ENCODE assay signal across 13 cellular contexts in the genomic region with DNA sequence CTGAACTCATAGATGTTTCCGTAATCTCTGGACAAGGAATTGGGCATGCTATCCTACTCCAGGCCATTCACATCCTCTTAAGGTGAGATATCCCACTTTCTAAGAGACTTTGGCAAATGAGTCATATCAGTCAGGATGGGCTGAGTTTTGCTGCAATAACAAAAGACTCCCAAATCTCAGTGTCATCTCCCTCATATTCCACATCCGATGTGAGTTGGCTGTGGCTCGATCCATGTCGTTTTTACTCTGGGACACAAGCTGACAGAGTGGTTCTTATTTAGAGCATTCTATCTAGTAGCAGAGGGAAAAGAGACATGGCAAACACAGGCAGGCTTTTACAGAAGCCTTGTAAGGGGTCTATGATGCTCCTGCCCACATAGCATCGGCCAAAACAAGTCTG. TPM values are rescaled to one million over a fixed set of nuclear protein-coding genes. Genes with fewer than 3 reads are reported as not detected.
DNase-seq lines count a peak whose midpoint lies in the region; ATAC-seq, FAIRE-seq and TF ChIP-seq lines count a peak whose summit lies in the region.
"Not testable (repeated sequence)": the region's sequence is repeated elsewhere in the genome, so short reads cannot be mapped to it uniquely, and the experiment has no call there.
"Had no signal": no experiment of that assay in that cellular context is flagged by ENCODE, and none has a peak within 500 bp of the region (broad histone marks: within the 10 kb centered on the region; RNA-seq: fewer than 3 reads in every experiment).

No MANE protein-coding gene starts in this region.

- not testable (repeated sequence) for H4K20me1 ChIP-seq in K562 (replicated peaks; ENCODE audit: control insufficient read depth, insufficient read depth, low read length); HepG2 (ENCODE audit: insufficient read depth, low read length)

- not testable (repeated sequence) for H3K79me2 ChIP-seq in K562 (ENCODE audit: control insufficient read depth, insufficient read depth, low read length); HepG2 (ENCODE audit: insufficient read depth, low read length)

- not testable (repeated sequence) for TF ChIP-seq CTCF in K562 (IDR thresholded peaks at IDR 0.05 in 2 of 3, conservative IDR thresholded peaks at IDR 0.05 in 1 of 3; ENCODE audit: insufficient read depth in 2 of 3, low read depth in 1 of 3, low read length in 3 of 3); HepG2 (CRISPR knock-in tag; IDR thresholded peaks at IDR 0.05); neural crest cell (conservative IDR thresholded peaks at IDR 0.05)

- not testable (repeated sequence) for H3K9me3 Mint-ChIP-seq in activated CD4-positive, alpha-beta T cell treated with anti-CD3 and anti-CD28 coated beads, Interleukin-2, amount 10 ng/mL, durations not matched to agents 24 days and 14 days; activated naive CD8-positive, alpha-beta T cell treated with anti-CD3 and anti-CD28 coated beads, Interleukin-2, amount 50 U/mL, for 24 hours; neural crest cell

- H3K36me3 Mint-ChIP-seq in activated CD4-positive, alpha-beta T cell treated with anti-CD3 and anti-CD28 coated beads, Interleukin-2, amount 10 ng/mL, durations not matched to agents 24 days and 14 days (ENCODE audit: low read depth); activated naive CD8-positive, alpha-beta T cell treated with anti-CD3 and anti-CD28 coated beads, Interleukin-2, amount 50 U/mL, for 24 hours (ENCODE audit: low read depth); neural crest cell (ENCODE audit: low read depth): not testable (repeated sequence)

- H3K4me1 ChIP-seq in K562 (replicated peaks in 1 of 2; ENCODE audit: control insufficient read depth in 2 of 2, insufficient read depth in 2 of 2, low read length in 2 of 2); HepG2 (ENCODE audit: insufficient read depth, low read length): not testable (repeated sequence)

- H3K4me3 ChIP-seq in K562; HepG2 (replicated peaks in 1 of 3; ENCODE audit: insufficient read depth in 1 of 3, low read depth in 2 of 3, low read length in 3 of 3): not testable (repeated sequence)

- not testable (repeated sequence) for H3K27ac ChIP-seq in K562 (ENCODE audit: extremely low read depth, low read depth, low read length); HepG2 (ENCODE audit: extremely low read length, insufficient read depth, low read length)

- not testable (repeated sequence) for H3K9me3 ChIP-seq in K562 (replicated peaks; ENCODE audit: control insufficient read depth, insufficient read depth, low read depth, low read length); HepG2 (ENCODE audit: low read length)

- H3K9me1 ChIP-seq in K562 (ENCODE audit: control insufficient read depth, insufficient read depth, low read length): not testable (repeated sequence)

- not testable (repeated sequence) for H3K4me3 Mint-ChIP-seq in activated CD4-positive, alpha-beta T cell treated with anti-CD3 and anti-CD28 coated beads, Interleukin-2, amount 10 ng/mL, durations not matched to agents 24 days and 14 days; activated naive CD8-positive, alpha-beta T cell treated with anti-CD3 and anti-CD28 coated beads, Interleukin-2, amount 50 U/mL, for 24 hours
- peak overlapping the region; percentile 50 for H3K4me3 Mint-ChIP-seq in neural crest cell

- peaks cover 50% of the 10 kb centered on the region for H3K27me3 Mint-ChIP-seq in activated CD4-positive, alpha-beta T cell treated with anti-CD3 and anti-CD28 coated beads, Interleukin-2, amount 10 ng/mL, durations not matched to agents 24 days and 14 days
- peaks cover 23% of the 10 kb centered on the region for H3K27me3 Mint-ChIP-seq in activated naive CD8-positive, alpha-beta T cell treated with anti-CD3 and anti-CD28 coated beads, Interleukin-2, amount 50 U/mL, for 24 hours
- H3K27me3 Mint-ChIP-seq in neural crest cell (ENCODE audit: low read depth): peaks cover 44% of the 10 kb centered on the region

- H3K36me3 ChIP-seq in K562 (ENCODE audit: control insufficient read depth, insufficient read depth, low read length); HepG2 (replicated peaks in 1 of 2; ENCODE audit: control insufficient read depth in 1 of 2, insufficient read depth in 2 of 2, low read length in 2 of 2): not testable (repeated sequence)

- CTCF ChIA-PET in K562 (lab: Yijun Ruan, JAX; ENCODE audit: low intra/inter-chr PET ratio); HepG2 (lab: Yijun Ruan, JAX; ENCODE audit: low intra/inter-chr PET ratio, low total read pairs): not testable (repeated sequence)

- 1% methylated on average over 5 of the region's 5 CpGs for WGBS in K562 (ENCODE audit: insufficient coverage, low coverage, missing lambda C conversion rate)
- 55% methylated on average over 5 of the region's 5 CpGs for WGBS in HepG2 (ENCODE audit: low lambda C conversion rate)

- H2AFZ ChIP-seq in K562 (ENCODE audit: low read depth, low read length); HepG2 (ENCODE audit: low read length): not testable (repeated sequence)

- in situ Hi-C loops in K562 (cut with MboI): loop anchor here (10.0 to 25.0 kb wide), 3 partner anchors 69 to 506 kb away; partner anchors contain the start of gene NEURL3
- in situ Hi-C loops in HepG2 (cut with HindIII; ENCODE audit: extremely low pct_ligation_motif_present, low pct_unique_long_range_greater_than_20kb): loop anchor here (25.0 kb wide), 1 partner anchor 106 kb away; the partner anchor contains the start of gene ADRA2B

- not testable (repeated sequence) for ATAC-seq in activated naive CD8-positive, alpha-beta T cell treated with anti-CD3 and anti-CD28 coated beads, Interleukin-2, amount 50 U/mL, for 24 hours; K562; HepG2

- POLR2A ChIA-PET in K562 (lab: Yijun Ruan, JAX); HepG2 (lab: Yijun Ruan, JAX): not testable (repeated sequence)

- H3K27me3 ChIP-seq in K562 (ENCODE audit: control insufficient read depth in 2 of 2, insufficient read depth in 2 of 2, low read length in 2 of 2); HepG2 (ENCODE audit: control insufficient read depth in 1 of 2, insufficient read depth in 2 of 2, low read length in 2 of 2): not testable (repeated sequence)

- TF ChIP-seq RAD21 in K562 (CRISPR knock-in tag; conservative IDR thresholded peaks at IDR 0.05 in 1 of 2, IDR thresholded peaks at IDR 0.05 in 1 of 2); HepG2 (CRISPR knock-in tag; IDR thresholded peaks at IDR 0.05): not testable (repeated sequence)

- TF ChIP-seq EP300 in K562 (IDR thresholded peaks at IDR 0.05; ENCODE audit: low read length); HepG2 (IDR thresholded peaks at IDR 0.05; ENCODE audit: low read depth in 2 of 2, low read length in 2 of 2); HepG2 (CRISPR knock-in tag; IDR thresholded peaks at IDR 0.05; ENCODE audit: borderline replicate concordance): not testable (repeated sequence)

- peak; percentile 20 for DNase-seq in activated CD4-positive, alpha-beta T cell treated with anti-CD3 and anti-CD28 coated beads, Interleukin-2, amount 10 ng/mL, durations not matched to agents 24 days and 14 days
- DNase-seq in activated naive CD8-positive, alpha-beta T cell treated with anti-CD3 and anti-CD28 coated beads, Interleukin-2, amount 50 U/mL, for 24 hours; K562 (ENCODE audit: extremely low read depth in 1 of 4, low spot score in 3 of 4); HepG2 (ENCODE audit: low spot score); neural crest cell (ENCODE audit: low read depth, low spot score): not testable (repeated sequence)
- DNase-seq in dedifferentiated amniotic fluid mesenchymal stem cell (ENCODE audit: extremely low spot score) (peak; percentile 5), posterior vena cava (ENCODE audit: low spot score) (peak; percentile 23)

- not testable (repeated sequence) for H3K9ac ChIP-seq in K562 (ENCODE audit: insufficient read depth in 1 of 2, low read depth in 2 of 2, low read length in 2 of 2); HepG2 (ENCODE audit: insufficient read depth, low read depth, low read length)

- TF ChIP-seq POLR2A in K562 (conservative IDR thresholded peaks at IDR 0.05); HepG2 (IDR thresholded peaks at IDR 0.05; ENCODE audit: insufficient read depth in 1 of 2, low read depth in 2 of 2, low read length in 2 of 2): not testable (repeated sequence)

- not testable (repeated sequence) for H3K4me2 ChIP-seq in K562 (ENCODE audit: insufficient read depth, low read length); HepG2 (ENCODE audit: low read depth, low read length)

- intact Hi-C loops in activated CD4-positive, alpha-beta T cell treated with anti-CD3 and anti-CD28 coated beads, Interleukin-2, amount 10 ng/mL, durations not matched to agents 24 days and 14 days (cut with micrococcal nuclease); K562 (cut with micrococcal nuclease); HepG2 (cut with micrococcal nuclease; ENCODE audit: unreplicated experiment); posterior vena cava (cut with DNase I): not testable (repeated sequence)

- H3K27ac Mint-ChIP-seq in activated CD4-positive, alpha-beta T cell treated with anti-CD3 and anti-CD28 coated beads, Interleukin-2, amount 10 ng/mL, durations not matched to agents 24 days and 14 days; neural crest cell (ENCODE audit: unreplicated experiment): not testable (repeated sequence)
- H3K27ac Mint-ChIP-seq in activated naive CD8-positive, alpha-beta T cell treated with anti-CD3 and anti-CD28 coated beads, Interleukin-2, amount 50 U/mL, for 24 hours: peak overlapping the region; percentile 9

- not testable (repeated sequence) for BruUV-seq in K562 (replicated peaks; lab: Mats Ljungman, UMichigan); HepG2 (replicated peaks; lab: Mats Ljungman, UMichigan)

- not testable (repeated sequence) for H3K4me1 Mint-ChIP-seq in activated CD4-positive, alpha-beta T cell treated with anti-CD3 and anti-CD28 coated beads, Interleukin-2, amount 10 ng/mL, durations not matched to agents 24 days and 14 days; activated naive CD8-positive, alpha-beta T cell treated with anti-CD3 and anti-CD28 coated beads, Interleukin-2, amount 50 U/mL, for 24 hours
- peaks cover 16% of the 10 kb centered on the region for H3K4me1 Mint-ChIP-seq in neural crest cell

- not testable (repeated sequence) for FAIRE-seq in K562 (lab: Jason Lieb, UNC); HepG2 (lab: Jason Lieb, UNC)

RNA-seq across cellular contexts. Expression of gene ANKRD36C, which starts 14.6 kb away (rescaled TPM):
- 55.6 and 59.7 TPM in 2 replicates for total RNA-seq in activated CD4-positive, alpha-beta T cell treated with anti-CD3 and anti-CD28 coated beads, Interleukin-2, amount 10 ng/mL, durations not matched to agents 24 days and 14 days
- total RNA-seq in K562 (2011; cell fraction: chromatin; rRNA removed; ENCODE audit: low replicate concordance): 118 and 313 TPM in 2 replicates
- total RNA-seq in K562 (2011; cell fraction: nucleolus; rRNA removed): 51.0 and 71.8 TPM in 2 replicates
- 102 and 124 TPM in 2 replicates for total RNA-seq in K562 (2011; cell fraction: nucleoplasm; rRNA removed)
- total RNA-seq in K562 (2014; rRNA removed) (23.2 and 23.6 TPM in 2 replicates), K562 (2014; rRNA removed; fragmentation: Illumina TruSeq; extraction: Trizol) (44.4 and 45.3 TPM in 2 replicates), K562 (2015; rRNA removed; fragmentation: Illumina TruSeq; extraction: Trizol) (50.0 and 51.6 TPM in 2 replicates), K562 (2021) (26.4 and 26.6 TPM in 2 replicates), HepG2 (2016; rRNA removed; fragmentation: Illumina TruSeq; extraction: Trizol) (8.1 and 36.2 TPM in 2 replicates), neural crest cell (43.5 and 46.2 TPM in 2 replicates), posterior vena cava (10 to 100 TPM; 36.0 to 37.2 TPM)
- polyA plus RNA-seq in K562 (2011; rRNA removed) (10.6 and 11.9 TPM in 2 replicates), K562 (2014; fragmentation: Illumina TruSeq; extraction: Trizol) (6.7 and 7.3 TPM in 2 replicates), K562 (2014; fragmentation: Nextera tagmentation; extraction: Ambion mirVana) (10 to 100 TPM in 1 of 2 experiments, 1 to 10 TPM in 1; 4.4 to 11.9 TPM), K562 (2014; rRNA removed) (6.4 and 8.4 TPM in 2 replicates), HepG2 (2011; rRNA removed) (5.3 and 5.4 TPM in 2 replicates)
- polyA plus RNA-seq in K562 (2011; cell fraction: cytosol; rRNA removed): 1.2 and 1.7 TPM in 2 replicates
- polyA plus RNA-seq in K562 (2011; cell fraction: nucleus; rRNA removed): 39.1 and 44.8 TPM in 2 replicates
- 5.6 and 7.4 TPM in 2 replicates for polyA plus RNA-seq in K562 (2012)
- 116 and 173 TPM in 2 replicates for polyA minus RNA-seq in K562 (2011; rRNA and poly(A)+ RNA removed)
- 10.6 and 15.7 TPM in 2 replicates for polyA minus RNA-seq in K562 (2011; cell fraction: cytosol; rRNA and poly(A)+ RNA removed)
- 179 and 403 TPM in 2 replicates for polyA minus RNA-seq in K562 (2011; cell fraction: nucleus; rRNA and poly(A)+ RNA removed)
- 24.1 and 28.0 TPM in 2 replicates for total RNA-seq in HepG2 (2016; cell fraction: cytosol; rRNA removed; fragmentation: Illumina TruSeq; extraction: Trizol; ENCODE audit: low read depth)
- total RNA-seq in HepG2 (2016; cell fraction: insoluble cytoplasmic fraction; rRNA removed; fragmentation: Illumina TruSeq; extraction: Trizol): 8.7 and 33.4 TPM in 2 replicates
- total RNA-seq in HepG2 (2016; cell fraction: membrane; rRNA removed; fragmentation: Illumina TruSeq; extraction: Trizol): 23.8 and 30.3 TPM in 2 replicates
- 139 and 140 TPM in 2 replicates for total RNA-seq in HepG2 (2016; cell fraction: nucleus; rRNA removed; fragmentation: Illumina TruSeq; extraction: Trizol)
- 0.48 and 0.99 TPM in 2 replicates for polyA plus RNA-seq in HepG2 (2011; cell fraction: cytosol; rRNA removed)
- polyA plus RNA-seq in HepG2 (2011; cell fraction: nucleus; rRNA removed): 16.9 and 19.9 TPM in 2 replicates
- 3.6 and 3.9 TPM in 2 replicates for polyA plus RNA-seq in HepG2 (2012)
- 0.26 and 0.27 TPM in 2 replicates for polyA plus RNA-seq in HepG2 (2016; cell fraction: cytosol; fragmentation: Illumina TruSeq; extraction: Trizol; ENCODE audit: low read depth)
- 1.8 and 2.2 TPM in 2 replicates for polyA plus RNA-seq in HepG2 (2016; cell fraction: insoluble cytoplasmic fraction; fragmentation: Illumina TruSeq; extraction: Trizol; ENCODE audit: low read depth)
- polyA plus RNA-seq in HepG2 (2016; cell fraction: membrane; fragmentation: Illumina TruSeq; extraction: Trizol; ENCODE audit: low read depth): 0.33 and 0.44 TPM in 2 replicates
- polyA plus RNA-seq in HepG2 (2016; cell fraction: nucleus; fragmentation: Illumina TruSeq; extraction: Trizol; ENCODE audit: insufficient read depth, low read depth): 22.9 and 24.7 TPM in 2 replicates
- polyA minus RNA-seq in HepG2 (2011; rRNA and poly(A)+ RNA removed; ENCODE audit: low replicate concordance): 43.8 and 61.8 TPM in 2 replicates
- polyA minus RNA-seq in HepG2 (2011; cell fraction: cytosol; rRNA and poly(A)+ RNA removed): 5.5 and 7.8 TPM in 2 replicates
- 329 and 377 TPM in 2 replicates for polyA minus RNA-seq in HepG2 (2011; cell fraction: nucleus; rRNA and poly(A)+ RNA removed)

RNA-seq across cellular contexts. Expression of gene GPAT2, which starts 28.5 kb away (rescaled TPM):
- 20.4 and 22.6 TPM in 2 replicates for total RNA-seq in activated CD4-positive, alpha-beta T cell treated with anti-CD3 and anti-CD28 coated beads, Interleukin-2, amount 10 ng/mL, durations not matched to agents 24 days and 14 days
- total RNA-seq in K562 (2011; cell fraction: chromatin; rRNA removed; ENCODE audit: low replicate concordance): 0.12 TPM in 2 replicates
- under 0.01 and 0.39 TPM in 2 replicates for total RNA-seq in K562 (2011; cell fraction: nucleolus; rRNA removed)
- total RNA-seq in K562 (2011; cell fraction: nucleoplasm; rRNA removed): not detected in 2 replicates
- total RNA-seq in K562 (2014; rRNA removed) (0.14 and 0.33 TPM in 2 replicates), K562 (2014; rRNA removed; fragmentation: Illumina TruSeq; extraction: Trizol) (not detected in 2 replicates), K562 (2015; rRNA removed; fragmentation: Illumina TruSeq; extraction: Trizol) (0.11 and 0.38 TPM in 2 replicates), K562 (2021) (0.33 and 0.94 TPM in 2 replicates), HepG2 (2016; rRNA removed; fragmentation: Illumina TruSeq; extraction: Trizol) (not detected in 2 replicates), neural crest cell (not detected in 2 replicates), posterior vena cava (1 to 10 TPM; 6.0 to 10.0 TPM)
- polyA plus RNA-seq in K562 (2011; rRNA removed) (not detected in 2 replicates), K562 (2014; fragmentation: Illumina TruSeq; extraction: Trizol) (0.30 TPM in 2 replicates), K562 (2014; fragmentation: Nextera tagmentation; extraction: Ambion mirVana) (under 1 TPM in 1 of 2 experiments, not detected in 1; 0.01 TPM), K562 (2014; rRNA removed) (0.42 and 1.2 TPM in 2 replicates), HepG2 (2011; rRNA removed) (not detected in 2 replicates)
- 0.03 and 0.25 TPM in 2 replicates for polyA plus RNA-seq in K562 (2011; cell fraction: cytosol; rRNA removed)
- 0.34 and 0.55 TPM in 2 replicates for polyA plus RNA-seq in K562 (2011; cell fraction: nucleus; rRNA removed)
- polyA plus RNA-seq in K562 (2012): 0.33 and 1.1 TPM in 2 replicates
- not detected in 2 replicates for polyA minus RNA-seq in K562 (2011; rRNA and poly(A)+ RNA removed)
- polyA minus RNA-seq in K562 (2011; cell fraction: cytosol; rRNA and poly(A)+ RNA removed): not detected in 2 replicates
- polyA minus RNA-seq in K562 (2011; cell fraction: nucleus; rRNA and poly(A)+ RNA removed): 0.11 and 0.94 TPM in 2 replicates
- not detected in 2 replicates for total RNA-seq in HepG2 (2016; cell fraction: cytosol; rRNA removed; fragmentation: Illumina TruSeq; extraction: Trizol; ENCODE audit: low read depth)
- not detected in 2 replicates for total RNA-seq in HepG2 (2016; cell fraction: insoluble cytoplasmic fraction; rRNA removed; fragmentation: Illumina TruSeq; extraction: Trizol)
- not detected in 2 replicates for total RNA-seq in HepG2 (2016; cell fraction: membrane; rRNA removed; fragmentation: Illumina TruSeq; extraction: Trizol)
- not detected in 2 replicates for total RNA-seq in HepG2 (2016; cell fraction: nucleus; rRNA removed; fragmentation: Illumina TruSeq; extraction: Trizol)
- polyA plus RNA-seq in HepG2 (2011; cell fraction: cytosol; rRNA removed): not detected in 2 replicates
- not detected in 2 replicates for polyA plus RNA-seq in HepG2 (2011; cell fraction: nucleus; rRNA removed)
- not detected in 2 replicates for polyA plus RNA-seq in HepG2 (2012)
- not detected in 2 replicates for polyA plus RNA-seq in HepG2 (2016; cell fraction: cytosol; fragmentation: Illumina TruSeq; extraction: Trizol; ENCODE audit: low read depth)
- not detected in 2 replicates for polyA plus RNA-seq in HepG2 (2016; cell fraction: insoluble cytoplasmic fraction; fragmentation: Illumina TruSeq; extraction: Trizol; ENCODE audit: low read depth)
- not detected in 2 replicates for polyA plus RNA-seq in HepG2 (2016; cell fraction: membrane; fragmentation: Illumina TruSeq; extraction: Trizol; ENCODE audit: low read depth)
- polyA plus RNA-seq in HepG2 (2016; cell fraction: nucleus; fragmentation: Illumina TruSeq; extraction: Trizol; ENCODE audit: insufficient read depth, low read depth): not detected in 2 replicates
- not detected in 2 replicates for polyA minus RNA-seq in HepG2 (2011; rRNA and poly(A)+ RNA removed; ENCODE audit: low replicate concordance)
- not detected in 2 replicates for polyA minus RNA-seq in HepG2 (2011; cell fraction: cytosol; rRNA and poly(A)+ RNA removed)
- polyA minus RNA-seq in HepG2 (2011; cell fraction: nucleus; rRNA and poly(A)+ RNA removed): not detected in 2 replicates
- total RNA-seq: A172, A673, Caco-2, Calu3, Daoy had no signal
- polyA plus RNA-seq: A549 had no signal
